In the genomic region with DNA sequence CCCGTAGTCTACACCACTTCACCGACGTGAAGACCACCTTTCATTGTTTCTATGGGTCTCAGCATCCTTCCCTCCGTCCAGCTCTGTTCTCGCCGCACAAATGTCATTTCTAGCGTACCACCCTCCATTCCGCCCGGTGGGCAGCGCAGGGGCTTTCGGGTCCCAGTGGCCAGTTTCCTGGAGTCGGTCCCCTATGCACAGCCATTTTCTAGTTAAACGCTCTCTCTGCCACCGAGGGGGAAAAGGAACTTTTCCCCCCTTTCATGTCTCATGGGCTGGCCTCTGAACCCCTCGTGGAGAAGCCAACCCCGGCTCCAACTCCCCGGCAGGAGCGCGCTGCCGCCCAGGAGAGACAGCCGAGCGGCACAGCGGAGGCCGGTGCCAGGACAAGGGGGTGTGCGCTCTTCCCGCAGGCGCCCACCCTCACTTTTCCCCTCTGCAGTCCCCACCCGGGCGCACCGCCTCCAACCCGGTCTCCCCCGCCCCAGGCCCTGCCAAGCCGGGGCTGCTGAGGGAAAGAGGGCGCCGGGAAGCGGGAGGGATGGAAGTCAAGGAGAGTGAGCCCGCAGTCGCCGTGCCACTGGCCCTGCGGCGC, we compare ENCODE assay signal across 2 cellular contexts.
TF ChIP-seq lines count a peak whose summit lies in the region.

No MANE protein-coding gene starts in this region.

TF ChIP-seq in IMR-90, 13 proteins besides CTCF, POLR2A, EP300 and RAD21:
- no peak for TF ChIP-seq SMC3 (IDR thresholded peaks at IDR 0.05; ENCODE audit: low read depth, low read length)
- 0 out of 2 replicates have a peak, but pooled peaks have one; percentile 23 for TF ChIP-seq CHD1 (IDR thresholded peaks at IDR 0.05; ENCODE audit: low read depth, low read length)

TF ChIP-seq in liver, 16 proteins besides CTCF, POLR2A, EP300 and RAD21:
- TF ChIP-seq NR2F2 (IDR thresholded peaks at IDR 0.05) (no peak), TAF1 (conservative IDR thresholded peaks at IDR 0.05) (no peak), RXRA (IDR thresholded peaks at IDR 0.05) (no peak), SP1 (IDR thresholded peaks at IDR 0.05) (no peak), JUND (IDR thresholded peaks at IDR 0.05) (no peak), HNF4A (conservative IDR thresholded peaks at IDR 0.05) (no peak), GABPA (IDR thresholded peaks at IDR 0.05 in 1 of 2, conservative IDR thresholded peaks at IDR 0.05 in 1 of 2) (no peak)
- TF ChIP-seq, protein P1, sequence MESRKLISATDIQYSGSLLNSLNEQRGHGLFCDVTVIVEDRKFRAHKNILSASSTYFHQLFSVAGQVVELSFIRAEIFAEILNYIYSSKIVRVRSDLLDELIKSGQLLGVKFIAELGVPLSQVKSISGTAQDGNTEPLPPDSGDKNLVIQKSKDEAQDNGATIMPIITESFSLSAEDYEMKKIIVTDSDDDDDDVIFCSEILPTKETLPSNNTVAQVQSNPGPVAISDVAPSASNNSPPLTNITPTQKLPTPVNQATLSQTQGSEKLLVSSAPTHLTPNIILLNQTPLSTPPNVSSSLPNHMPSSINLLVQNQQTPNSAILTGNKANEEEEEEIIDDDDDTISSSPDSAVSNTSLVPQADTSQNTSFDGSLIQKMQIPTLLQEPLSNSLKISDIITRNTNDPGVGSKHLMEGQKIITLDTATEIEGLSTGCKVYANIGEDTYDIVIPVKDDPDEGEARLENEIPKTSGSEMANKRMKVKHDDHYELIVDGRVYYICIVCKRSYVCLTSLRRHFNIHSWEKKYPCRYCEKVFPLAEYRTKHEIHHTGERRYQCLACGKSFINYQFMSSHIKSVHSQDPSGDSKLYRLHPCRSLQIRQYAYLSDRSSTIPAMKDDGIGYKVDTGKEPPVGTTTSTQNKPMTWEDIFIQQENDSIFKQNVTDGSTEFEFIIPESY (IDR thresholded peaks at IDR 0.05): no peak
- TF ChIP-seq, protein P2, sequence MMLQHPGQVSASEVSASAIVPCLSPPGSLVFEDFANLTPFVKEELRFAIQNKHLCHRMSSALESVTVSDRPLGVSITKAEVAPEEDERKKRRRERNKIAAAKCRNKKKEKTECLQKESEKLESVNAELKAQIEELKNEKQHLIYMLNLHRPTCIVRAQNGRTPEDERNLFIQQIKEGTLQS (IDR thresholded peaks at IDR 0.05): no peak
- TF ChIP-seq, protein P3, sequence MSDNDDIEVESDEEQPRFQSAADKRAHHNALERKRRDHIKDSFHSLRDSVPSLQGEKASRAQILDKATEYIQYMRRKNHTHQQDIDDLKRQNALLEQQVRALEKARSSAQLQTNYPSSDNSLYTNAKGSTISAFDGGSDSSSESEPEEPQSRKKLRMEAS (IDR thresholded peaks at IDR 0.05): no peak
